Comparison of ENCODE assay signal across 18 cellular contexts in the genomic region with DNA sequence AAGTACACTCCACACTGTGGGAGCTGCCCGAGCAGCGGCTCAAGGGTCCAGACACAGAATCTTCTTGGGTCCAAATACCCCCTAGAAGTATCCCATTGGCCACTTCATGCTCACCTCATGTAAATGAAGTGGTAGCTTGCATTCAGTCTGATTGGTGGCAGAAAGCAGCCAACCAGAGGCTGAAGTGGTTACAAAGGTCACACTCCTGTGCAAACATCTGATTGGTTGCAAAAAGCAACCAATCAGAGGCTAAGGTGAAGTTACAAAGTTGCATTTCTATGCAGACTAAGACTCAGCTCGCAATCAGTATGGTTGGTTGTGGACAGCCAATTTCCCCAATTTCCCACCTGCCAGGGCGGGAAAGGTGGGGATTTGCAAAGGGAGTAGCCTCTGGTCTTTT.
DNase-seq lines count a peak whose midpoint lies in the region; ATAC-seq, FAIRE-seq and TF ChIP-seq lines count a peak whose summit lies in the region.
"Had no signal": no experiment of that assay in that cellular context is flagged by ENCODE, and none has a peak within 500 bp of the region (broad histone marks: within the 10 kb centered on the region; RNA-seq: fewer than 3 reads in every experiment).

No MANE protein-coding gene starts in this region.

- no peak for FAIRE-seq in RCC 7860 (lab: Jason Lieb, UNC)

- TF ChIP-seq CTCF in glutamatergic neuron (IDR thresholded peaks at IDR 0.05; ENCODE audit: partially characterized antibody, unreplicated experiment) (no peak), spleen (IDR thresholded peaks at IDR 0.05 in 8 of 11, conservative IDR thresholded peaks at IDR 0.05 in 3 of 11) (no peak)

- H3K9me3 ChIP-seq in spleen: no peaks in the 10 kb centered on the region
- H3K9me3 ChIP-seq: psoas muscle, SK-N-SH, thyroid gland had no signal

- WGBS in spleen, 5 donors: 88 to 95% (median 90%) methylated on average over 4 of the region's 4 CpGs

- H3K4me1 Mint-ChIP-seq in glutamatergic neuron (ENCODE audit: low read depth, unreplicated experiment): peaks cover 55% of the 10 kb centered on the region
- peaks cover 2% of the 10 kb centered on the region for H3K4me1 Mint-ChIP-seq in T-helper 2 cell treated with Interferon-gamma antibody and Interleukin-4, amounts not matched to agents 5 μg/mL and 100 μg/mL, for 36 hours (ENCODE audit: low read depth)
- H3K4me1 Mint-ChIP-seq in activated CD4-positive, alpha-beta T cell treated with anti-CD3 and anti-CD28 coated beads, Interleukin-2, amount 10 ng/mL, durations not matched to agents 7 days and 5 days: peaks cover 8% of the 10 kb centered on the region

- H3K36me3 ChIP-seq in spleen: peaks cover 5 to 100% (median 93%) of the 10 kb centered on the region in 6 donors

- H3K27ac ChIP-seq in spleen: no peak overlapping the region
- H3K27ac ChIP-seq: thyroid gland had no signal

- intact Hi-C loops in spleen (cut with DNase I; ENCODE audit: low total_unique reads): loop anchor here (10.0 kb wide), 1 partner anchor 164 kb away; no protein-coding TSS in a partner anchor

- H3K36me3 Mint-ChIP-seq in glutamatergic neuron (ENCODE audit: unreplicated experiment): no peaks in the 10 kb centered on the region
- peaks cover 38% of the 10 kb centered on the region for H3K36me3 Mint-ChIP-seq in T-helper 2 cell treated with Interferon-gamma antibody and Interleukin-4, amounts not matched to agents 5 μg/mL and 100 μg/mL, for 36 hours (ENCODE audit: low read depth)
- peaks cover 43% of the 10 kb centered on the region for H3K36me3 Mint-ChIP-seq in activated CD4-positive, alpha-beta T cell treated with anti-CD3 and anti-CD28 coated beads, Interleukin-2, amount 10 ng/mL, durations not matched to agents 7 days and 5 days (ENCODE audit: low read depth)

- CTCF ChIA-PET in activated CD4-positive, alpha-beta T cell treated with anti-CD3 and anti-CD28 coated beads, Interleukin-2, amount 10 ng/mL, durations not matched to agents 7 days and 5 days (lab: Charles Lee): interaction anchor here (1.1 to 1.5 kb wide), 5 partner anchors 8 to 44 kb away, joined by 3 to 6 read pairs (median 4); no protein-coding TSS in a partner anchor

- H3K4me3 ChIP-seq in spleen: no peak overlapping the region
- H3K4me3 ChIP-seq: psoas muscle, thyroid gland had no signal

- no peak for TF ChIP-seq POLR2A in spleen (IDR thresholded peaks at IDR 0.05)

- POLR2A ChIA-PET in activated CD4-positive, alpha-beta T cell treated with anti-CD3 and anti-CD28 coated beads, Interleukin-2, amount 10 ng/mL, durations not matched to agents 7 days and 5 days (lab: Charles Lee): no interaction called here

- peaks cover 0 to 15% (median 2%) of the 10 kb centered on the region in 6 donors for H3K4me1 ChIP-seq in spleen
- H3K4me1 ChIP-seq: psoas muscle, thyroid gland had no signal

- DNase-seq in ELF-1 (ENCODE audit: low read depth, low spot score) (peak; percentile 18), NCI-H226 (peak; percentile 43), glutamatergic neuron (no peak), spleen (peak; percentile 1), RCC 7860 (ENCODE audit: low spot score) (no peak)
- DNase-seq in T-helper 2 cell treated with Interferon-gamma antibody and Interleukin-4, amounts not matched to agents 5 μg/mL and 100 μg/mL, for 36 hours (ENCODE audit: low spot score): no peak
- no peak for DNase-seq in activated CD4-positive, alpha-beta T cell treated with anti-CD3 and anti-CD28 coated beads, Interleukin-2, amount 10 ng/mL, durations not matched to agents 7 days and 5 days
- DNase-seq: activated CD4-positive, alpha-beta T cell treated with anti-CD3 and anti-CD28 coated beads, Interleukin-2, amount 10 ng/mL, durations not matched to agents 24 days and 14 days; MV-4-11; NCI-H2029; stimulated activated CD4-positive, alpha-beta T cell treated with anti-CD3 and anti-CD28 coated beads, Interleukin-12 subunit alpha, Interleukin-12 subunit beta, amount 100 ng/mL, for 4 hours had no signal

- H3K9me3 Mint-ChIP-seq in glutamatergic neuron (ENCODE audit: unreplicated experiment): peaks cover 10% of the 10 kb centered on the region
- H3K9me3 Mint-ChIP-seq in T-helper 2 cell treated with Interferon-gamma antibody and Interleukin-4, amounts not matched to agents 5 μg/mL and 100 μg/mL, for 36 hours: no peaks in the 10 kb centered on the region
- H3K9me3 Mint-ChIP-seq in activated CD4-positive, alpha-beta T cell treated with anti-CD3 and anti-CD28 coated beads, Interleukin-2, amount 10 ng/mL, durations not matched to agents 7 days and 5 days: no peaks in the 10 kb centered on the region
- H3K9me3 Mint-ChIP-seq: activated CD4-positive, alpha-beta T cell treated with anti-CD3 and anti-CD28 coated beads, Interleukin-2, amount 10 ng/mL, durations not matched to agents 24 days and 14 days; brain; dendritic cell treated with granulocyte-macrophage colony-stimulating factor and Interleukin-4, amounts not matched to agents 40 ng/mL and 50 ng/mL, for 4 days had no signal

- peaks cover 15% of the 10 kb centered on the region for H3K27me3 Mint-ChIP-seq in glutamatergic neuron (ENCODE audit: unreplicated experiment)
- H3K27me3 Mint-ChIP-seq in T-helper 2 cell treated with Interferon-gamma antibody and Interleukin-4, amounts not matched to agents 5 μg/mL and 100 μg/mL, for 36 hours (ENCODE audit: low read depth): no peaks in the 10 kb centered on the region
- no peaks in the 10 kb centered on the region for H3K27me3 Mint-ChIP-seq in activated CD4-positive, alpha-beta T cell treated with anti-CD3 and anti-CD28 coated beads, Interleukin-2, amount 10 ng/mL, durations not matched to agents 7 days and 5 days
- H3K27me3 Mint-ChIP-seq: activated CD4-positive, alpha-beta T cell treated with anti-CD3 and anti-CD28 coated beads, Interleukin-2, amount 10 ng/mL, durations not matched to agents 24 days and 14 days; activated naive CD8-positive, alpha-beta T cell; brain; dendritic cell treated with granulocyte-macrophage colony-stimulating factor and Interleukin-4, amounts not matched to agents 40 ng/mL and 50 ng/mL, for 4 days had no signal

- H3K27me3 ChIP-seq in spleen (replicated peaks in 1 of 7): no peaks in the 10 kb centered on the region
- H3K27me3 ChIP-seq: thyroid gland had no signal

- H3K27ac Mint-ChIP-seq in glutamatergic neuron (ENCODE audit: unreplicated experiment): peak overlapping the region; percentile 99
- no peak overlapping the region for H3K27ac Mint-ChIP-seq in T-helper 2 cell treated with Interferon-gamma antibody and Interleukin-4, amounts not matched to agents 5 μg/mL and 100 μg/mL, for 36 hours
- H3K27ac Mint-ChIP-seq in activated CD4-positive, alpha-beta T cell treated with anti-CD3 and anti-CD28 coated beads, Interleukin-2, amount 10 ng/mL, durations not matched to agents 7 days and 5 days: no peak overlapping the region
- H3K27ac Mint-ChIP-seq: activated CD4-positive, alpha-beta T cell treated with anti-CD3 and anti-CD28 coated beads, Interleukin-2, amount 10 ng/mL, durations not matched to agents 24 days and 14 days; activated naive CD8-positive, alpha-beta T cell; dendritic cell treated with granulocyte-macrophage colony-stimulating factor and Interleukin-4, amounts not matched to agents 40 ng/mL and 50 ng/mL, for 4 days had no signal

- H3K4me3 Mint-ChIP-seq in glutamatergic neuron (ENCODE audit: unreplicated experiment): no peak overlapping the region
- H3K4me3 Mint-ChIP-seq in T-helper 2 cell treated with Interferon-gamma antibody and Interleukin-4, amounts not matched to agents 5 μg/mL and 100 μg/mL, for 36 hours: no peak overlapping the region
- no peak overlapping the region for H3K4me3 Mint-ChIP-seq in activated CD4-positive, alpha-beta T cell treated with anti-CD3 and anti-CD28 coated beads, Interleukin-2, amount 10 ng/mL, durations not matched to agents 7 days and 5 days
- H3K4me3 Mint-ChIP-seq: activated CD4-positive, alpha-beta T cell treated with anti-CD3 and anti-CD28 coated beads, Interleukin-2, amount 10 ng/mL, durations not matched to agents 24 days and 14 days; activated naive CD8-positive, alpha-beta T cell; dendritic cell treated with granulocyte-macrophage colony-stimulating factor and Interleukin-4, amounts not matched to agents 40 ng/mL and 50 ng/mL, for 4 days had no signal

- no peak for ATAC-seq in HG02763 (IDR thresholded peaks at IDR 0.05; ENCODE audit: unreplicated experiment)

Comparison
In these comparisons a context has a peak if more than half of its experiments do, and no peak if none do; other contexts are left out.
1. DNase-seq: peak in ELF-1 (single experiment), NCI-H226 (single experiment) and spleen (single experiment); none in glutamatergic neuron (single experiment), T-helper 2 cell treated with Interferon-gamma antibody and Interleukin-4, amounts not matched to agents 5 μg/mL and 100 μg/mL, for 36 hours (single experiment), RCC 7860 (single experiment) and activated CD4-positive, alpha-beta T cell treated with anti-CD3 and anti-CD28 coated beads, Interleukin-2, amount 10 ng/mL, durations not matched to agents 7 days and 5 days (single experiment).